Comparison of ENCODE assay signal across 12 cellular contexts in the genomic region with DNA sequence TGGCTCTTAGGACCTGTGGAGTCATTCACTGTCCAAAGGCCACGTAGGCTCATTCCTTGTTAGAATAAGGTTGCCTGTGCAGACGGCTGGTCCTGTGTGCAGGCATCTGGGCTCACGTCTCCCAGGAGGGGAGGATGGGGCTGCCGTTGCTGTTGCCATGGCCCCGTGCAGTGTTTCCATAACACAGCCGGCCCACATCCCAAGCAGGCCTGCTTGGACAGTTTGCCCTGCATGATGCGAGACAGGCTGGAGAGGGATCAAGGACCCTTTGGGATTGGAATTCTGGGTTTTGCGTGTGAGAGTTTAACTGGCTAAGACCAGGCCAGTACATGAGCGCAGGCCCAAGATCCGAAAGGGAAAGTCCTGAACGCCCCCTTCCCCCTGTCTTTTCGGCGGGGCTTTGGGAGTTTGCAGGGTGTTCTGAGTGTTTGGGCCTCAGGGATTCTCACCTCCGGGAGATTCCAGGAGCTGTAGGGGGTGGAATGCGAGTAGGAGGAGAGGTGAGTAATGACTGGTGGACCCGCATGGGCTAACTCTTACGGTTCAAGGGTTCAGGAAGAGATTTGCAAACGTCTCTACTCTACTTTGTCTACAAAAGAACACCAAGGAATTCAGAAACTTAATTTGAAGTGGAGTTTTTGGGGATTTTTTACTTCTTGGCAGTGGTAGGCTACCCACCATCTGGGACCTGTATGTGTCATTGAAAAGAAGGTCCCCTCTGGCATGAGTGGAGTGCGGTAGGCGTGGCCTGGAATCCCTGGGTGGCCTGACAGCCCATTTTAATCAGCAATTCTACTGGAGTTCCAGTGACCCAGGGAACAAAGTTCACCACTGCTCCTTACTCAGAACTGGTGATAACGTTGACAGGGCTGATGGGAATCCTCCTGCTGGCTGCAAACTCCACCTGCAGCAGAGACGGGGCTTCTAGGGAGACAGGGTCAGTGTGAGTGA.
DNase-seq lines count a peak whose midpoint lies in the region; ATAC-seq and TF ChIP-seq lines count a peak whose summit lies in the region.
"Had no signal": no experiment of that assay in that cellular context is flagged by ENCODE, and none has a peak within 500 bp of the region (broad histone marks: within the 10 kb centered on the region; RNA-seq: fewer than 3 reads in every experiment).

No MANE protein-coding gene starts in this region.

- H3K36me3 Mint-ChIP-seq in activated T-cell treated with anti-CD3 and anti-CD28 coated beads, Interleukin-2, amount 50 U/mL, for 4 hours (ENCODE audit: insufficient read depth): peaks cover 4% of the 10 kb centered on the region

- in situ Hi-C loops in transverse colon (cut with MboI; ENCODE audit: low pct_ligation_motif_present in 1 of 4, low pct_unique_long_range_greater_than_20kb in 1 of 4, low sequenced_read_pairs in 3 of 4) (no loop called here), gastrocnemius medialis (cut with MboI; ENCODE audit: low sequenced_read_pairs in 4 of 4) (no loop called here)

- no peaks in the 10 kb centered on the region for H3K27me3 ChIP-seq in NT2/D1 (ENCODE audit: insufficient read depth, insufficient read length)
- H3K27me3 ChIP-seq in transverse colon: no peaks in the 10 kb centered on the region
- no peaks in the 10 kb centered on the region for H3K27me3 ChIP-seq in prostate gland (replicated peaks; ENCODE audit: insufficient read depth)
- H3K27me3 ChIP-seq in gastrocnemius medialis: peaks cover 0 to 3% (median 0%) of the 10 kb centered on the region in 3 donors

- peaks cover 4% of the 10 kb centered on the region for H3K4me1 ChIP-seq in NT2/D1 (ENCODE audit: insufficient read depth, insufficient read length)
- H3K4me1 ChIP-seq in mesodermal cell (ENCODE audit: control insufficient read depth, insufficient read depth, low read length, poor library complexity, severe bottlenecking): peaks cover 10% of the 10 kb centered on the region
- H3K4me1 ChIP-seq in transverse colon: peaks cover 0 to 26% (median 9%) of the 10 kb centered on the region in 4 donors
- H3K4me1 ChIP-seq in prostate gland (replicated peaks): no peaks in the 10 kb centered on the region
- H3K4me1 ChIP-seq in gastrocnemius medialis: peaks cover 0 to 3% of the 10 kb centered on the region in 2 donors

- H3K9ac ChIP-seq in NT2/D1 (ENCODE audit: insufficient read length, low read depth): peak overlapping the region; percentile 61

- ATAC-seq in gastrocnemius medialis: no peak
- no peak for ATAC-seq in activated T-cell treated with anti-CD3 and anti-CD28 coated beads, Interleukin-2, amount 50 U/mL, for 4 hours
- ATAC-seq: SK-N-SH treated with all-trans-retinoic acid at 6 μM for 48 hours had no signal

- peaks cover 16% of the 10 kb centered on the region for H3K9me3 Mint-ChIP-seq in activated T-cell treated with anti-CD3 and anti-CD28 coated beads, Interleukin-2, amount 50 U/mL, for 4 hours

- H3K9me3 ChIP-seq in NT2/D1 (ENCODE audit: insufficient read depth, low read length) (no peaks in the 10 kb centered on the region), mesodermal cell (ENCODE audit: control insufficient read depth, low read length) (no peaks in the 10 kb centered on the region), transverse colon (no peaks in the 10 kb centered on the region), prostate gland (no peaks in the 10 kb centered on the region), gastrocnemius medialis (no peaks in the 10 kb centered on the region)

- TF ChIP-seq CTCF in fibroblast of pulmonary artery (IDR thresholded peaks at IDR 0.05; ENCODE audit: low read length, missing control alignments) (no peak), transverse colon (IDR thresholded peaks at IDR 0.05) (no peak), prostate gland (IDR thresholded peaks at IDR 0.05) (no peak), gastrocnemius medialis (IDR thresholded peaks at IDR 0.05 in 4 of 5, conservative IDR thresholded peaks at IDR 0.05 in 1 of 5) (no peak)

- DNase-seq in NT2/D1 (ENCODE audit: low read depth, low spot score) (peak; percentile 77), fibroblast of pulmonary artery (ENCODE audit: low read depth) (peak; percentile 45), transverse colon (peak; percentile 48), prostate gland (ENCODE audit: low spot score) (no peak), gastrocnemius medialis (no peak)
- no peak for DNase-seq in stimulated activated CD4-positive, alpha-beta T cell treated with anti-CD3 and anti-CD28 coated beads, Interleukin-4, amount 100 ng/mL, for 1 hour
- no peak for DNase-seq in activated T-cell treated with anti-CD3 and anti-CD28 coated beads, Interleukin-2, amount 50 U/mL, for 4 hours
- DNase-seq: activated CD4-positive, alpha-beta memory T cell treated with anti-CD3 and anti-CD28 coated beads, Interleukin-2, amount 10 ng/mL, durations not matched to agents 7 days and 5 days; NCI-H2081; posterior cingulate gyrus had no signal

- peak overlapping the region; percentile 89 for H3K27ac ChIP-seq in mesodermal cell (ENCODE audit: low read depth, low read length, severe bottlenecking)
- peak overlapping the region; percentile 72 to 85 (median 75) for H3K27ac ChIP-seq in transverse colon
- H3K27ac ChIP-seq in prostate gland: no peak overlapping the region
- no peak overlapping the region for H3K27ac ChIP-seq in gastrocnemius medialis

- H3K36me3 ChIP-seq in NT2/D1 (ENCODE audit: insufficient read depth, insufficient read length, low read length): no peaks in the 10 kb centered on the region
- no peaks in the 10 kb centered on the region for H3K36me3 ChIP-seq in mesodermal cell (ENCODE audit: control insufficient read depth, insufficient read depth, low read length)
- no peaks in the 10 kb centered on the region for H3K36me3 ChIP-seq in transverse colon
- no peaks in the 10 kb centered on the region for H3K36me3 ChIP-seq in prostate gland
- H3K36me3 ChIP-seq in gastrocnemius medialis: no peaks in the 10 kb centered on the region

- H3K4me3 ChIP-seq in NT2/D1 (ENCODE audit: insufficient read length, low read depth): no peak overlapping the region
- H3K4me3 ChIP-seq in fibroblast of pulmonary artery (replicated peaks; ENCODE audit: low read depth, low read length): no peak overlapping the region
- no peak overlapping the region for H3K4me3 ChIP-seq in mesodermal cell (ENCODE audit: extremely low read depth, insufficient read depth, low read length, poor library complexity, severe bottlenecking)
- H3K4me3 ChIP-seq in transverse colon: no peak overlapping the region
- no peak overlapping the region for H3K4me3 ChIP-seq in prostate gland
- H3K4me3 ChIP-seq in gastrocnemius medialis: no peak overlapping the region

- intact Hi-C loops in transverse colon (cut with DNase I; ENCODE audit: low total_unique reads) (no loop called here), prostate gland (cut with DNase I) (loop anchor here (5.0 kb wide), 1 partner anchor 126 kb away; the partner anchor contains the start of gene ITIH5), gastrocnemius medialis (cut with DNase I; ENCODE audit: low total_unique reads) (no loop called here)

- TF ChIP-seq POLR2A in transverse colon (IDR thresholded peaks at IDR 0.05) (no peak), prostate gland (IDR thresholded peaks at IDR 0.05) (no peak), gastrocnemius medialis (IDR thresholded peaks at IDR 0.05) (no peak)

- TF ChIP-seq EP300 in transverse colon (IDR thresholded peaks at IDR 0.05; ENCODE audit: low read depth): no peak

- 37 to 43% methylated on average over 14 to 16 of the region's 22 CpGs for WGBS in mesodermal cell (ENCODE audit: insufficient coverage in 2 of 2), 2 experiments
- 50 to 59% methylated on average over 4 to 22 of the region's 22 CpGs for WGBS in transverse colon (ENCODE audit: low coverage in 1 of 2), 2 donors
- whole genome bisulfite sequencing in prostate gland: 60% methylated on average over 22 of the region's 22 CpGs

- H3K27me3 Mint-ChIP-seq in activated T-cell treated with anti-CD3 and anti-CD28 coated beads, Interleukin-2, amount 50 U/mL, for 4 hours (ENCODE audit: low read depth): no peaks in the 10 kb centered on the region
- H3K27me3 Mint-ChIP-seq: activated CD4-positive, alpha-beta memory T cell treated with anti-CD3 and anti-CD28 coated beads, Interleukin-2, amount 10 ng/mL, durations not matched to agents 7 days and 5 days had no signal

- H3K4me1 Mint-ChIP-seq in activated T-cell treated with anti-CD3 and anti-CD28 coated beads, Interleukin-2, amount 50 U/mL, for 4 hours (ENCODE audit: low read depth): peaks cover 11% of the 10 kb centered on the region

- H3K4me3 Mint-ChIP-seq in activated T-cell treated with anti-CD3 and anti-CD28 coated beads, Interleukin-2, amount 50 U/mL, for 4 hours: no peak overlapping the region
- H3K4me3 Mint-ChIP-seq: activated CD4-positive, alpha-beta memory T cell treated with anti-CD3 and anti-CD28 coated beads, Interleukin-2, amount 10 ng/mL, durations not matched to agents 7 days and 5 days had no signal

Comparison
In these comparisons a context has a peak if more than half of its experiments do, and no peak if none do; other contexts are left out.
1. DNase-seq: peak in NT2/D1 (single experiment), fibroblast of pulmonary artery (single experiment) and transverse colon (single experiment); none in prostate gland (single experiment), gastrocnemius medialis (0 of 2), stimulated activated CD4-positive, alpha-beta T cell treated with anti-CD3 and anti-CD28 coated beads, Interleukin-4, amount 100 ng/mL, for 1 hour (single experiment) and activated T-cell treated with anti-CD3 and anti-CD28 coated beads, Interleukin-2, amount 50 U/mL, for 4 hours (single experiment).
2. H3K27ac ChIP-seq: peak in mesodermal cell (single experiment) and transverse colon (4 of 4); none in prostate gland (0 of 2) and gastrocnemius medialis (0 of 4).